24 cellular contexts compared by ENCODE assay signal in genomic region chr17:7490144-7490543, GRCh38. TPM values are rescaled to one million over a fixed set of nuclear protein-coding genes. Genes with fewer than 3 reads are reported as not detected.
"Had no signal": no experiment of that assay in that cellular context is flagged by ENCODE, and none has a peak within 500 bp of the region (broad histone marks: within the 10 kb centered on the region; RNA-seq: fewer than 3 reads in every experiment).

No MANE protein-coding gene starts in this region.

- H2AFZ ChIP-seq: parathyroid adenoma had no signal

- H3K9me3 Mint-ChIP-seq: activated B cell treated with CpG ODN at 0.5 μM for 24 hours; activated naive CD4-positive, alpha-beta T cell treated with anti-CD3 and anti-CD28 coated beads, Interleukin-2, amount 50 U/mL, for 72 hours; naive thymus-derived CD8-positive, alpha-beta T cell had no signal

- H3K27ac Mint-ChIP-seq: activated B cell treated with CpG ODN at 0.5 μM for 24 hours had no signal

- H3K27ac ChIP-seq: esophagus squamous epithelium, left lung, parathyroid adenoma, tibial artery had no signal

- H3K27me3 Mint-ChIP-seq: activated B cell treated with CpG ODN at 0.5 μM for 24 hours; naive thymus-derived CD8-positive, alpha-beta T cell had no signal

- DNase-seq: activated B cell treated with CpG ODN at 0.5 μM for 24 hours; activated CD4-positive, alpha-beta T cell treated with anti-CD3 and anti-CD28 coated beads for 48 hours; activated effector memory CD4-positive, alpha-beta T cell treated with Interleukin-2 at 50 U/mL for 16 hours; activated T-cell treated with anti-CD3 and anti-CD28 coated beads, Interleukin-2, amount 50 U/mL, for 1 hour; cerebellar nuclear complex; effector CD8-positive, alpha-beta T cell; esophagus squamous epithelium; hippocampal formation; left lung; naive thymus-derived CD8-positive, alpha-beta T cell; stimulated activated CD4-positive, alpha-beta T cell treated with anti-CD3 and anti-CD28 coated beads, Interleukin-12 subunit alpha, Interleukin-12 subunit beta, amount 100 ng/mL, for 4 hours; stimulated activated CD4-positive, alpha-beta T cell treated with anti-CD3 and anti-CD28 coated beads, Interleukin-2, amount 100 ng/mL, for 24 hours; tibial artery had no signal

- H3K27me3 ChIP-seq: esophagus squamous epithelium, left lung, tibial artery had no signal

- H3K4me3 Mint-ChIP-seq: activated B cell treated with CpG ODN at 0.5 μM for 24 hours had no signal

- FAIRE-seq: endothelial cell of umbilical vein, keratinocyte had no signal

- ATAC-seq: activated naive CD4-positive, alpha-beta T cell treated with anti-CD3 and anti-CD28 coated beads, Interleukin-2, amount 50 U/mL, for 72 hours; left lung; naive thymus-derived CD8-positive, alpha-beta T cell had no signal

- H3K4me3 ChIP-seq: esophagus squamous epithelium, left lung, tibial artery had no signal

- H3K9ac ChIP-seq: parathyroid adenoma had no signal

- H3K9me3 ChIP-seq: esophagus squamous epithelium, left lung, tibial artery had no signal

RNA-seq across cellular contexts. Expression of gene SLC35G6, which starts 8.9 kb away (rescaled TPM):
- total RNA-seq: activated B cell treated with CpG ODN at 0.5 μM for 24 hours; activated CD8-positive, alpha-beta memory T cell treated with anti-CD3 and anti-CD28 coated beads for 36 hours; activated naive CD4-positive, alpha-beta T cell treated with anti-CD3 and anti-CD28 coated beads, Interleukin-2, amount 50 U/mL, for 72 hours; endothelial cell of umbilical vein; esophagus squamous epithelium; fibroblast of villous mesenchyme; glomerular endothelial cell; left lung; mucosa of gallbladder; naive thymus-derived CD8-positive, alpha-beta T cell; renal cortical epithelial cell; subcutaneous adipose tissue; T-helper 1 cell treated with Interleukin-12 subunit alpha and Interleukin-12 subunit beta and Interleukin-4 antibody, amounts not matched to agents 30 ng/mL and 1 ng/mL, for 36 hours had no signal
- polyA plus RNA-seq: endothelial cell of umbilical vein; keratinocyte; naive thymus-derived CD8-positive, alpha-beta T cell had no signal

RNA-seq across cellular contexts. Expression of gene FGF11, which starts 50.8 kb away (rescaled TPM):
- total RNA-seq: endothelial cell of umbilical vein had no signal
